In genomic region chr4:76898385-76898692, GRCh38 we compare ENCODE assay signal across 8 cellular contexts. TPM values are rescaled to one million over a fixed set of nuclear protein-coding genes. Genes with fewer than 3 reads are reported as not detected.
DNase-seq lines count a peak whose midpoint lies in the region; ATAC-seq and TF ChIP-seq lines count a peak whose summit lies in the region.

No MANE protein-coding gene starts in this region.

- DNase-seq in CD8-positive, alpha-beta T cell, result no peak
- DNase-seq in PC-9 (no peak), esophagus squamous epithelium (lab: John Stamatoyannopoulos, UW) (no peak), GM19240 (ENCODE audit: insufficient read length, low spot score) (no peak)
- DNase-seq in effector CD4-positive, alpha-beta T cell, result no peak
- no peak for DNase-seq in stimulated activated CD4-positive, alpha-beta T cell treated with anti-CD3 and anti-CD28 coated beads, Interleukin-15, amount 100 ng/mL, for 24 hours

- peaks cover 11% of the 10 kb centered on the region for H3K4me1 Mint-ChIP-seq in CD8-positive, alpha-beta T cell (ENCODE audit: low read depth)

- H3K27me3 ChIP-seq in CD8-positive, alpha-beta T cell (ENCODE audit: insufficient read depth, low read length), result peaks cover 14% of the 10 kb centered on the region
- no peaks in the 10 kb centered on the region for H3K27me3 ChIP-seq in PC-9 (ENCODE audit: insufficient read depth, low read depth)
- peaks cover 0 to 54% (median 0%) of the 10 kb centered on the region in 4 donors for H3K27me3 ChIP-seq in esophagus squamous epithelium
- no peaks in the 10 kb centered on the region for H3K27me3 ChIP-seq in parathyroid adenoma (ENCODE audit: control insufficient read depth, insufficient read depth, low read length)

- ATAC-seq in CD8-positive, alpha-beta T cell, result no peak
- no peak for ATAC-seq in GM21529 (IDR thresholded peaks at IDR 0.05; ENCODE audit: unreplicated experiment)

- H3K4me1 ChIP-seq in CD8-positive, alpha-beta T cell (ENCODE audit: insufficient read depth, low read length), result peaks cover 2% of the 10 kb centered on the region
- peaks cover 26% of the 10 kb centered on the region for H3K4me1 ChIP-seq in PC-9 (replicated peaks; ENCODE audit: insufficient read depth)
- peaks cover 7 to 41% (median 10%) of the 10 kb centered on the region in 3 donors for H3K4me1 ChIP-seq in esophagus squamous epithelium
- H3K4me1 ChIP-seq in parathyroid adenoma, result no peaks in the 10 kb centered on the region

- CTCF ChIA-PET in CD8-positive, alpha-beta T cell (lab: Charles Lee), result no interaction called here
- CTCF ChIA-PET in PC-9 (lab: Charles Lee), result no interaction called here

- no peak for TF ChIP-seq CTCF in CD8-positive, alpha-beta T cell (IDR thresholded peaks at IDR 0.05)
- TF ChIP-seq CTCF in PC-9 (conservative IDR thresholded peaks at IDR 0.05), result no peak
- no peak for TF ChIP-seq CTCF in esophagus squamous epithelium (IDR thresholded peaks at IDR 0.05)
- no peak for TF ChIP-seq CTCF in parathyroid adenoma (IDR thresholded peaks at IDR 0.05)

- H3K27ac ChIP-seq in CD8-positive, alpha-beta T cell (ENCODE audit: low read depth, low read length), result no peak overlapping the region
- H3K27ac ChIP-seq in PC-9, result peak overlapping the region; percentile 29; the same call in 1 of the 2 replicates
- peak overlapping the region; percentile 70 to 87 (median 86) for H3K27ac ChIP-seq in esophagus squamous epithelium
- peak overlapping the region; percentile 81 for H3K27ac ChIP-seq in parathyroid adenoma

- intact Hi-C loops in CD8-positive, alpha-beta T cell (cut with DNase I, micrococcal nuclease), result loop anchor here in 1 of 2 experiments (5.0 kb wide), 2 partner anchors 94 to 144 kb away; no protein-coding TSS in a partner anchor
- intact Hi-C loops in PC-9 (cut with micrococcal nuclease; ENCODE audit: unreplicated experiment) (loop anchor here (1.0 to 5.0 kb wide), 3 partner anchors 30 to 66 kb away; partner anchors contain the start of gene SEPTIN11), esophagus squamous epithelium (cut with DNase I) (no loop called here)

- H3K4me3 ChIP-seq in CD8-positive, alpha-beta T cell (ENCODE audit: low read depth, low read length), result peak overlapping the region; percentile 48
- H3K4me3 ChIP-seq in PC-9 (peak overlapping the region; percentile 76), esophagus squamous epithelium (peak overlapping the region; percentile 63 to 76 (median 66)), parathyroid adenoma (ENCODE audit: low read depth, low read length) (peak overlapping the region; percentile 65)

- H3F3A ChIP-seq in PC-9 (ENCODE audit: insufficient read depth, low read depth), result peaks cover 8% of the 10 kb centered on the region

- H3K36me3 Mint-ChIP-seq in CD8-positive, alpha-beta T cell, result no peaks in the 10 kb centered on the region

- no peaks in the 10 kb centered on the region for H4K20me1 ChIP-seq in PC-9 (ENCODE audit: insufficient read depth)

- no peaks in the 10 kb centered on the region for H3K9me2 ChIP-seq in PC-9 (ENCODE audit: insufficient read depth)

- POLR2A ChIA-PET in CD8-positive, alpha-beta T cell (lab: Charles Lee), result interaction anchor here (0.7 kb wide), 1 partner anchor 951 kb away, joined by 3 read pairs; no protein-coding TSS in a partner anchor
- POLR2A ChIA-PET in PC-9 (lab: Charles Lee; ENCODE audit: unreplicated experiment), result no interaction called here

- peaks cover 25% of the 10 kb centered on the region for H3K27me3 Mint-ChIP-seq in CD8-positive, alpha-beta T cell (ENCODE audit: low read depth)

- H3K27ac Mint-ChIP-seq in CD8-positive, alpha-beta T cell, result no peak overlapping the region

- H3K4me3 Mint-ChIP-seq in CD8-positive, alpha-beta T cell, result peak overlapping the region; percentile 81

- H3K79me2 ChIP-seq in PC-9 (ENCODE audit: low read depth), result peaks cover 13% of the 10 kb centered on the region
- H3K79me2 ChIP-seq in parathyroid adenoma, result no peaks in the 10 kb centered on the region

- H3K9ac ChIP-seq in parathyroid adenoma, result no peak overlapping the region

- H2AFZ ChIP-seq in PC-9 (peak overlapping the region; percentile 86), parathyroid adenoma (peak overlapping the region; percentile 91)

- no peaks in the 10 kb centered on the region for H3K36me3 ChIP-seq in CD8-positive, alpha-beta T cell (ENCODE audit: insufficient read depth, low read length)
- H3K36me3 ChIP-seq in PC-9 (ENCODE audit: low read depth) (no peaks in the 10 kb centered on the region), esophagus squamous epithelium (no peaks in the 10 kb centered on the region), parathyroid adenoma (ENCODE audit: control insufficient read depth, insufficient read depth, low read length) (no peaks in the 10 kb centered on the region)

- WGBS in esophagus squamous epithelium, 2 donors, result 16 to 17% methylated on average over 9 to 14 of the region's 14 CpGs

- no peaks in the 10 kb centered on the region for H3K9me3 Mint-ChIP-seq in CD8-positive, alpha-beta T cell

- H3K4me2 ChIP-seq in PC-9 (peak overlapping the region; percentile 87), parathyroid adenoma (ENCODE audit: low read length) (peak overlapping the region; percentile 91)

- BruUV-seq in PC-9 (replicated peaks; lab: Mats Ljungman, UMichigan), result no TSS peak

- H3K9me3 ChIP-seq in CD8-positive, alpha-beta T cell (ENCODE audit: low read length), result no peaks in the 10 kb centered on the region
- H3K9me3 ChIP-seq in PC-9 (ENCODE audit: insufficient read depth, low read depth) (no peaks in the 10 kb centered on the region), esophagus squamous epithelium (no peaks in the 10 kb centered on the region), parathyroid adenoma (ENCODE audit: control insufficient read depth, low read length) (no peaks in the 10 kb centered on the region)

- no peak for TF ChIP-seq POLR2A in esophagus squamous epithelium (IDR thresholded peaks at IDR 0.05)

RNA-seq across cellular contexts. Expression of gene SOWAHB, which starts 0.4 kb away (rescaled TPM):
- total RNA-seq in CD8-positive, alpha-beta T cell, result not detected
- total RNA-seq in PC-9 (2021), result 6.2 and 7.7 TPM in 2 replicates
- 10 to 100 TPM in 3 of 4 donors, 1 to 10 TPM in 1; 6.5 to 29.0 (median 19.0) TPM for total RNA-seq in esophagus squamous epithelium

RNA-seq across cellular contexts. Expression of gene SEPTIN11, which starts 51.2 kb away (rescaled TPM):
- 10 to 100 TPM; 12.3 to 13.1 TPM for total RNA-seq in CD8-positive, alpha-beta T cell
- total RNA-seq in PC-9 (2021) (38.8 and 48.1 TPM in 2 replicates), esophagus squamous epithelium (10 to 100 TPM; 10.4 to 56.6 (median 36.3) TPM)
